Comparison of ENCODE assay signal across 6 cellular contexts in the genomic region with DNA sequence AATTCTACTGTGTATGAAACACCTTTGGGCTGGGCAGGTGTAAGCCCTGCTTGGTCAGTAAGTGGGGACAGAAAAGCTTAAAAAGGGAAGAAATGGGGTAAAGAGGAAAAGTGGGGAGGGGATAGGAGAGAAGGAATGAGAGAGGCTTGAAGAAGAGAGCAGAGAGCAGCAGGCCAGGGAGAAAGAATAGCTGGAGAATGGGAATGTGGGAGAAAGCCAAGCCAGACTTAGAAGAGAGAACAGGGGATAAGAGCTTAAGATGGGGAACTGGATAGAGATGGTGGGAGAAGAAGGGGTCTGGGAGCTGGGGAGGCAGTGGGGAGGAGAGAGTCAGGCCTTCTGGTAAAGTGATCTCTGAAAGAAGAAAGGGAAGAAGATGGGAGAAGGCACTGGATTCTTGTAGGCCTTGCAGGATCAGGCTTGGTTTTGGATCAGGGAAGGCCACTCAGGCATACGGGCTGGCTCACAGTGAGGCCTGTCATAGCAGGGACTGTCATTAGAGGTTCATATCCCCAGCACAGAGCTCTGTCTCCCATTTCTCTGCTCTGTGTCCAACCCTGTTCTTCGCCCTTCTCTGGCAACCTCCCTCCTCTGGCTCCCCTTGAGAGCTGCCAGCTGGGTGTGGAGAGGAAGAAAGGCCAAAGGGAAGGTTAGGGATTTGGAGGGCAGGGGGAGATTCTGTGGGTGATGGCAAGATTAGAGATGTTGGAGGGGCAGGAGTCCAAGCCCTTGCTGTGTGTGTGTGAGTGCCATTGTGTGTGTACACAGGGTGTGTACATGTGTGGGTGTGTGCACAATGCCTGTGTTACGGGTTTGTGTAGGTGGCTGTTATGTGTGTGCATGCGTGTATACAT. TPM values are rescaled to one million over a fixed set of nuclear protein-coding genes. Genes with fewer than 3 reads are reported as not detected.
DNase-seq lines count a peak whose midpoint lies in the region; ATAC-seq and TF ChIP-seq lines count a peak whose summit lies in the region.

No MANE protein-coding gene starts in this region.

- H3K9me3 Mint-ChIP-seq in dendritic cell treated with granulocyte-macrophage colony-stimulating factor and Interleukin-4, amounts not matched to agents 40 ng/mL and 50 ng/mL, for 4 days, result no peaks in the 10 kb centered on the region

- H3K36me3 ChIP-seq in OCI-LY7 (ENCODE audit: insufficient read depth, low read length) (no peaks in the 10 kb centered on the region), spleen (no peaks in the 10 kb centered on the region)

- peaks cover 44% of the 10 kb centered on the region for H3K27me3 Mint-ChIP-seq in dendritic cell treated with granulocyte-macrophage colony-stimulating factor and Interleukin-4, amounts not matched to agents 40 ng/mL and 50 ng/mL, for 4 days

- H3K27ac ChIP-seq in OCI-LY7 (ENCODE audit: low read depth, low read length, poor library complexity, severe bottlenecking), result peak overlapping the region; percentile 64
- H3K27ac ChIP-seq in spleen, result peak overlapping the region; percentile 10 to 96 (median 90)

- TF ChIP-seq POLR2A in spleen (IDR thresholded peaks at IDR 0.05), result no peak

- H3K4me3 ChIP-seq in OCI-LY7 (ENCODE audit: low read depth, low read length, poor library complexity, severe bottlenecking) (peak overlapping the region; percentile 68), spleen (peak overlapping the region in 5 of 8 donors; percentile 45 to 87 (median 62))

- no TSS peak for BruUV-seq in OCI-LY7 (replicated peaks; lab: Mats Ljungman, UMichigan)

- CTCF ChIA-PET in OCI-LY7 (lab: Charles Lee; ENCODE audit: unreplicated experiment), result no interaction called here

- H3K9me2 ChIP-seq in OCI-LY7 (ENCODE audit: insufficient read depth, low read length), result no peaks in the 10 kb centered on the region

- 50 to 75% (median 63%) methylated on average over 4 of the region's 4 CpGs for whole genome bisulfite sequencing in spleen, 5 donors

- H4K20me1 ChIP-seq in OCI-LY7 (ENCODE audit: insufficient read depth, low read length), result no peaks in the 10 kb centered on the region

- DNase-seq in OCI-LY7 (ENCODE audit: low spot score) (no peak), spleen (no peak), NCI-H2029 treated with DMSO at 0.1 percent for 48 hours (lab: John Stamatoyannopoulos, UW) (no peak), LoVo (ENCODE audit: low spot score) (no peak)

- TF ChIP-seq CTCF in OCI-LY7 (conservative IDR thresholded peaks at IDR 0.05; ENCODE audit: low read length), result peak; percentile 37; the same call in 1 of the 2 replicates
- TF ChIP-seq CTCF in spleen (IDR thresholded peaks at IDR 0.05 in 8 of 11, conservative IDR thresholded peaks at IDR 0.05 in 3 of 11), result no peak

- no peaks in the 10 kb centered on the region for H3K27me3 ChIP-seq in spleen (replicated peaks in 1 of 7)

- H3K27ac Mint-ChIP-seq in dendritic cell treated with granulocyte-macrophage colony-stimulating factor and Interleukin-4, amounts not matched to agents 40 ng/mL and 50 ng/mL, for 4 days, result peak overlapping the region; percentile 12

- ATAC-seq in activated CD4-positive, CD25-positive, alpha-beta regulatory T cell treated with anti-CD3 and anti-CD28 coated beads, Interleukin-2, amount 50 U/mL, for 24 hours, result no peak

- H3K4me1 ChIP-seq in OCI-LY7 (ENCODE audit: insufficient read depth, low read length, poor library complexity, severe bottlenecking) (peaks cover 75% of the 10 kb centered on the region), spleen (peaks cover 34 to 96% (median 81%) of the 10 kb centered on the region in 6 donors)

- H3K4me3 Mint-ChIP-seq in dendritic cell treated with granulocyte-macrophage colony-stimulating factor and Interleukin-4, amounts not matched to agents 40 ng/mL and 50 ng/mL, for 4 days, result no peak overlapping the region

- peaks cover 5% of the 10 kb centered on the region; the same call in 1 of the 2 replicates for H3K79me2 ChIP-seq in OCI-LY7 (ENCODE audit: insufficient read depth, low read depth, low read length)

- POLR2A ChIA-PET in OCI-LY7 (lab: Charles Lee), result interaction anchor here (0.6 to 1.4 kb wide), 5 partner anchors 11 to 157 kb away, joined by 3 to 4 read pairs (median 4); partner anchors contain the start of genes CUTA, RPS18, VPS52 and ZBTB22

- H3K9me3 ChIP-seq in OCI-LY7 (ENCODE audit: low read length) (no peaks in the 10 kb centered on the region), spleen (no peaks in the 10 kb centered on the region)

- no peak overlapping the region for H2AFZ ChIP-seq in OCI-LY7 (ENCODE audit: low read length)

- H3K4me1 Mint-ChIP-seq in dendritic cell treated with granulocyte-macrophage colony-stimulating factor and Interleukin-4, amounts not matched to agents 40 ng/mL and 50 ng/mL, for 4 days (ENCODE audit: low read depth), result peaks cover 82% of the 10 kb centered on the region

- intact Hi-C loops in OCI-LY7 (cut with micrococcal nuclease; ENCODE audit: unreplicated experiment) (loop anchor here (5.0 kb wide), 1 partner anchor 152 kb away; the partner anchor contains the start of gene B3GALT4), spleen (cut with DNase I; ENCODE audit: low total_unique reads) (no loop called here)
- intact Hi-C loops in dendritic cell treated with granulocyte-macrophage colony-stimulating factor and Interleukin-4, amounts not matched to agents 40 ng/mL and 50 ng/mL, for 4 days (cut with micrococcal nuclease), result no loop called here

- H3K36me3 Mint-ChIP-seq in dendritic cell treated with granulocyte-macrophage colony-stimulating factor and Interleukin-4, amounts not matched to agents 40 ng/mL and 50 ng/mL, for 4 days (ENCODE audit: low read depth), result peaks cover 8% of the 10 kb centered on the region

- H3K4me2 ChIP-seq in OCI-LY7 (ENCODE audit: low read length), result peak overlapping the region; percentile 98

RNA-seq across cellular contexts. Expression of gene SYNGAP1, which starts 9.3 kb away (rescaled TPM):
- 5.4 and 5.6 TPM in 2 replicates for total RNA-seq in OCI-LY7 (2014; rRNA removed; shearing (Covaris generic))
- total RNA-seq in OCI-LY7 (2022) (30.7 and 32.3 TPM in 2 replicates), spleen (10 to 100 TPM; 20.1 to 30.8 (median 25.9) TPM)
- 10 to 100 TPM in 1 of 3 donors, 1 to 10 TPM in 2; 3.6 to 14.7 (median 4.6) TPM for polyA plus RNA-seq in spleen

RNA-seq across cellular contexts. Expression of gene CUTA, which starts 11.2 kb away (rescaled TPM):
- 147 and 164 TPM in 2 replicates for total RNA-seq in OCI-LY7 (2014; rRNA removed; shearing (Covaris generic))
- total RNA-seq in OCI-LY7 (2022), result 165 and 175 TPM in 2 replicates
- 100 to 1,000 TPM; 113 to 149 (median 130) TPM for total RNA-seq in spleen
- 100 to 1,000 TPM; 198 to 225 (median 206) TPM for polyA plus RNA-seq in spleen

RNA-seq across cellular contexts. Expression of gene PHF1, which starts 18.3 kb away (rescaled TPM):
- 19.9 and 21.4 TPM in 2 replicates for total RNA-seq in OCI-LY7 (2014; rRNA removed; shearing (Covaris generic))
- total RNA-seq in OCI-LY7 (2022), result 30.2 and 35.0 TPM in 2 replicates
- 100 to 1,000 TPM in 3 of 7 donors, 10 to 100 TPM in 4; 83.0 to 133 (median 93.6) TPM for total RNA-seq in spleen
- 100 to 1,000 TPM in 2 of 3 donors, 10 to 100 TPM in 1; 89.3 to 181 (median 171) TPM for polyA plus RNA-seq in spleen

RNA-seq across cellular contexts. Expression of gene ZBTB9, which starts 25.3 kb away (rescaled TPM):
- 7.7 and 11.2 TPM in 2 replicates for total RNA-seq in OCI-LY7 (2014; rRNA removed; shearing (Covaris generic))
- 6.8 and 7.3 TPM in 2 replicates for total RNA-seq in OCI-LY7 (2022)
- total RNA-seq in spleen, result 1 to 10 TPM; 4.4 to 8.4 (median 6.1) TPM
- polyA plus RNA-seq in spleen, result 1 to 10 TPM; 3.6 to 5.3 (median 4.3) TPM

RNA-seq across cellular contexts. Expression of gene KIFC1, which starts 37.5 kb away (rescaled TPM):
- 133 and 138 TPM in 2 replicates for total RNA-seq in OCI-LY7 (2014; rRNA removed; shearing (Covaris generic))
- 167 and 176 TPM in 2 replicates for total RNA-seq in OCI-LY7 (2022)
- 1 to 10 TPM; 1.2 to 9.2 (median 6.6) TPM for total RNA-seq in spleen
- 10 to 100 TPM in 1 of 3 donors, 1 to 10 TPM in 2; 1.3 to 11.3 (median 3.7) TPM for polyA plus RNA-seq in spleen
